8 cellular contexts compared by ENCODE assay signal in the genomic region with DNA sequence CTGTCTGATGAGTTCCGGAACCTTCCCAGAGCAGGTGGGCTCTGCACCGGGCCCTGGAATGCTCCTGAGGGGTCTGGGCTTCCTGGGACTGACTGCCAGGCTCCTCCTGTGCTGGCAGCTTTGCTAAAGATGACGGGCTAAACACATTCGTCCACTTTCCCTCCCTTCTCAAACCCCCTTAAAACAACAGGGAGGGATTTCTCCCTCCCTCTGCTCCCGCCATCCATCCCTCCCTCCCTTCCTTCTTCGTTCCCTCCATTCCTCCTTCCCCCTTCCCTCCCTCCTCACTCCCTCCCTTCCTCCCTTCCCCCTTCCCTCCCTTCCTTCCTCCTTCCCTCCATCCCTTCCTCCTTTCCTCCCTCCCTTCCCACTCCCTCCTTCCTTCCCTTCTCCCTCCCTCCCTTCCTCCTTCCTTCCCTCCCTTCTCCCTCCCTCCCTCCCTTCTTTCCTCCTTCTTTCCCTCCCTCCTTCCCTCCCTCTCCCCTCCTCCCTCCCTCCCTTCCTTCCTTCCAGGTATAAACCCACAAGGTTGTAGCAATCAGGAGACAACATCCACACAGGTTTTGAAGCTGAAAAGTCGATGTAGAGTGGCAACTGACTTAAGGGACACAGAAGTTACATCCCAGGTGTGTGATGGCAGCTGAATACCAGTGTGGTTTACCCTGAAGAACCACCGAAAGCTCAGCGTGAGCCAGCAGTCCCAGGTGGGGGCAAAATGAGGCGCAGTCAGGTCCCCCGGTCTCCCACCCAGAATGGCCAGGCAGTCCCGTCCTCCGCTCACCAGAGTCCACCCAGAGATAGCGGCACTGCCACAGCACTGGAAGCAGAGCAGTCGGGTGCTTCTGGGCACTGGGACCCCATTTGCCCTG. TPM values are rescaled to one million over a fixed set of nuclear protein-coding genes. Genes with fewer than 3 reads are reported as not detected.
A peak's percentile ranks its signal among the peaks of the same experiment; 100 is the strongest.
DNase-seq lines count a peak whose midpoint lies in the region; ATAC-seq, FAIRE-seq and TF ChIP-seq lines count a peak whose summit lies in the region.
"Had no signal": no experiment of that assay in that cellular context is flagged by ENCODE, and none has a peak within 500 bp of the region (broad histone marks: within the 10 kb centered on the region; RNA-seq: fewer than 3 reads in every experiment).

No MANE protein-coding gene starts in this region.

- FAIRE-seq in K562 (lab: Jason Lieb, UNC), result no peak

- TF ChIP-seq CTCF in K562 (IDR thresholded peaks at IDR 0.05 in 2 of 3, conservative IDR thresholded peaks at IDR 0.05 in 1 of 3; ENCODE audit: insufficient read depth in 2 of 3, low read depth in 1 of 3, low read length in 3 of 3), result no peak
- no peak for TF ChIP-seq CTCF in thoracic aorta (IDR thresholded peaks at IDR 0.05)

- in situ Hi-C loops in K562 (cut with MboI), result no loop called here

- H3K4me1 ChIP-seq in K562 (replicated peaks in 1 of 2; ENCODE audit: control insufficient read depth in 2 of 2, insufficient read depth in 2 of 2, low read length in 2 of 2) (peaks cover 7 to 28% of the 10 kb centered on the region in 2 experiments; a peak in 4 of 5 replicates), mesenchymal stem cell (ENCODE audit: control insufficient read depth, insufficient read depth, low read depth, low read length) (peaks cover 22% of the 10 kb centered on the region), thoracic aorta (ENCODE audit: control insufficient read depth in 1 of 2, low read depth in 2 of 2) (peaks cover 0 to 30% of the 10 kb centered on the region in 2 donors)

- BruUV-seq in K562 (replicated peaks; lab: Mats Ljungman, UMichigan), result no TSS peak

- no peak overlapping the region for H2BK15ac ChIP-seq in mesenchymal stem cell (ENCODE audit: low read depth, poor library complexity, severe bottlenecking)

- H2BK12ac ChIP-seq in mesenchymal stem cell (ENCODE audit: low read length in 2 of 2), result no peak overlapping the region

- no peak for TF ChIP-seq RAD21 in K562 (CRISPR knock-in tag; conservative IDR thresholded peaks at IDR 0.05 in 1 of 2, IDR thresholded peaks at IDR 0.05 in 1 of 2)

- no peak overlapping the region for H2BK5ac ChIP-seq in mesenchymal stem cell (ENCODE audit: low read depth, low read length, poor library complexity, severe bottlenecking)

- H3K27me3 ChIP-seq in K562 (ENCODE audit: control insufficient read depth in 2 of 2, insufficient read depth in 2 of 2, low read length in 2 of 2) (no peaks in the 10 kb centered on the region), mesenchymal stem cell (ENCODE audit: control insufficient read depth in 1 of 2, insufficient read depth in 1 of 2, low read length in 2 of 2) (peaks cover 0 to 8% of the 10 kb centered on the region in 2 experiments), thoracic aorta (replicated peaks; ENCODE audit: insufficient read depth) (no peaks in the 10 kb centered on the region)

- no peak overlapping the region for H3K23ac ChIP-seq in mesenchymal stem cell (ENCODE audit: low read length in 2 of 2)

- H3K27ac ChIP-seq in K562 (ENCODE audit: extremely low read depth, low read depth, low read length) (no peak overlapping the region), mesenchymal stem cell (ENCODE audit: low read length, poor library complexity, severe bottlenecking) (no peak overlapping the region), thoracic aorta (no peak overlapping the region)

- peak overlapping the region; percentile 40; the same call in 1 of the 2 replicates for H3K4me3 ChIP-seq in Jurkat, Clone E6-1 (ENCODE audit: low read length)
- H3K4me3 ChIP-seq in K562, result no peak overlapping the region
- peak overlapping the region in 1 of 2 experiments; percentile 68 for H3K4me3 ChIP-seq in mesenchymal stem cell (ENCODE audit: insufficient read depth in 1 of 2, low read depth in 1 of 2, low read length in 2 of 2)
- peak overlapping the region; percentile 35 for H3K4me3 ChIP-seq in thoracic aorta

- H4K20me1 ChIP-seq in K562 (replicated peaks; ENCODE audit: control insufficient read depth, insufficient read depth, low read length), result no peaks in the 10 kb centered on the region

- intact Hi-C loops in K562 (cut with micrococcal nuclease), result no loop called here

- TF ChIP-seq POLR2A in K562 (conservative IDR thresholded peaks at IDR 0.05), result no peak

- H3K9me3 ChIP-seq in K562 (replicated peaks; ENCODE audit: control insufficient read depth, insufficient read depth, low read depth, low read length) (no peaks in the 10 kb centered on the region), mesenchymal stem cell (ENCODE audit: control insufficient read depth, low read length) (no peaks in the 10 kb centered on the region), thoracic aorta (no peaks in the 10 kb centered on the region)

- ATAC-seq in K562 (no peak), thoracic aorta (ENCODE audit: insufficient number of reproducible peaks, low FRiP score, low read depth) (no peak), GM21528 (IDR thresholded peaks at IDR 0.05; ENCODE audit: low FRiP score, unreplicated experiment) (no peak)

- no peak overlapping the region for H3K18ac ChIP-seq in mesenchymal stem cell (ENCODE audit: low read depth in 1 of 2, low read length in 2 of 2)

- H3K4me2 ChIP-seq in K562 (ENCODE audit: insufficient read depth, low read length) (peak overlapping the region; percentile 57; the same call in 1 of the 2 replicates), mesenchymal stem cell (ENCODE audit: low read length, poor library complexity, severe bottlenecking) (no peak overlapping the region)

- POLR2A ChIA-PET in K562 (lab: Yijun Ruan, JAX), result interaction anchor here (0.6 to 1.8 kb wide), 5 partner anchors 9 to 91 kb away, joined by 3 to 8 read pairs (median 6); no protein-coding TSS in a partner anchor

- TF ChIP-seq EP300 in K562 (IDR thresholded peaks at IDR 0.05; ENCODE audit: low read length), result no peak

- WGBS in K562 (ENCODE audit: insufficient coverage, low coverage, missing lambda C conversion rate), result 56% methylated on average over 10 of the region's 15 CpGs
- WGBS in mesenchymal stem cell, result 81% methylated on average over 15 of the region's 15 CpGs

- H4K91ac ChIP-seq in mesenchymal stem cell (ENCODE audit: low read length), result no peak overlapping the region

- DNase-seq in Jurkat, Clone E6-1 (ENCODE audit: low read depth, low spot score), result peak; percentile 37
- DNase-seq in K562 (ENCODE audit: extremely low read depth in 1 of 4, low spot score in 3 of 4) (no peak), mesenchymal stem cell (no peak), thoracic aorta (ENCODE audit: low spot score) (no peak), NCI-H1436 (lab: John Stamatoyannopoulos, UW) (no peak), HCEC 1CT (no peak)

- CTCF ChIA-PET in K562 (lab: Yijun Ruan, JAX; ENCODE audit: low intra/inter-chr PET ratio), result interaction anchor here (0.6 to 1.2 kb wide), 2 partner anchors 56 to 267 kb away, joined by 3 to 4 read pairs; no protein-coding TSS in a partner anchor

- no peak overlapping the region for H4K8ac ChIP-seq in mesenchymal stem cell (ENCODE audit: low read length)

- H3K36me3 ChIP-seq in K562 (ENCODE audit: control insufficient read depth, insufficient read depth, low read length) (no peaks in the 10 kb centered on the region), mesenchymal stem cell (ENCODE audit: control insufficient read depth in 1 of 2, insufficient read depth in 2 of 2, low read depth in 1 of 2, low read length in 2 of 2) (peaks cover 6 to 22% of the 10 kb centered on the region in 2 experiments), thoracic aorta (no peaks in the 10 kb centered on the region)

- H3K79me1 ChIP-seq in mesenchymal stem cell (replicated peaks; ENCODE audit: low read length, poor library complexity, severe bottlenecking), result no peaks in the 10 kb centered on the region

- no peak overlapping the region for H2AK5ac ChIP-seq in mesenchymal stem cell (ENCODE audit: low read length, severe bottlenecking)

- H3K4ac ChIP-seq in mesenchymal stem cell (ENCODE audit: low read depth in 1 of 2, low read length in 2 of 2), result no peak overlapping the region

- H3K9me1 ChIP-seq in K562 (ENCODE audit: control insufficient read depth, insufficient read depth, low read length), result no peaks in the 10 kb centered on the region

- peak overlapping the region; percentile 79; the same call in 1 of the 2 replicates for H2AFZ ChIP-seq in K562 (ENCODE audit: low read depth, low read length)
- no peak overlapping the region for H2AFZ ChIP-seq in mesenchymal stem cell (ENCODE audit: low read depth, low read length)

- H2BK120ac ChIP-seq in mesenchymal stem cell (ENCODE audit: low read depth, low read length), result no peak overlapping the region

- no peak overlapping the region for H3K14ac ChIP-seq in mesenchymal stem cell (ENCODE audit: low read length in 2 of 2)

- no peaks in the 10 kb centered on the region for H3K79me2 ChIP-seq in K562 (ENCODE audit: control insufficient read depth, insufficient read depth, low read length)

- H3K9ac ChIP-seq in K562 (ENCODE audit: insufficient read depth in 1 of 2, low read depth in 2 of 2, low read length in 2 of 2), result peak overlapping the region; percentile 58 to 91; a peak in 3 of 4 replicates
- peak overlapping the region; percentile 57 for H3K9ac ChIP-seq in mesenchymal stem cell (ENCODE audit: low read length)

RNA-seq across cellular contexts. Expression of a gene that starts 18.7 kb away (rescaled TPM):
- polyA plus RNA-seq in Jurkat, Clone E6-1 (2012; ENCODE audit: insufficient read depth, insufficient read length), result 2.3 TPM
- 6.4 and 13.2 TPM in 2 replicates for total RNA-seq in K562 (2011; cell fraction: chromatin; rRNA removed; ENCODE audit: low replicate concordance)
- total RNA-seq in K562 (2011; cell fraction: nucleolus; rRNA removed), result 12.2 and 15.0 TPM in 2 replicates
- 10.2 and 10.6 TPM in 2 replicates for total RNA-seq in K562 (2011; cell fraction: nucleoplasm; rRNA removed)
- total RNA-seq in K562 (2014; rRNA removed), result 4.6 and 5.7 TPM in 2 replicates
- total RNA-seq in K562 (2014; rRNA removed; fragmentation: Illumina TruSeq; extraction: Trizol), result 2.8 and 3.5 TPM in 2 replicates
- 4.3 and 4.6 TPM in 2 replicates for total RNA-seq in K562 (2015; rRNA removed; fragmentation: Illumina TruSeq; extraction: Trizol)
- total RNA-seq in K562 (2021), result 11.4 and 11.5 TPM in 2 replicates
- 6.6 and 6.8 TPM in 2 replicates for polyA plus RNA-seq in K562 (2011; rRNA removed)
- polyA plus RNA-seq in K562 (2011; cell fraction: cytosol; rRNA removed), result 8.2 and 17.9 TPM in 2 replicates
- 6.0 and 12.6 TPM in 2 replicates for polyA plus RNA-seq in K562 (2011; cell fraction: nucleus; rRNA removed)
- 4.6 and 7.2 TPM in 2 replicates for polyA plus RNA-seq in K562 (2012)
- polyA plus RNA-seq in K562 (2014; fragmentation: Illumina TruSeq; extraction: Trizol), result 4.2 and 5.4 TPM in 2 replicates
- polyA plus RNA-seq in K562 (2014; fragmentation: Nextera tagmentation; extraction: Ambion mirVana), result under 1 TPM; 0.10 to 0.18 TPM
- polyA plus RNA-seq in K562 (2014; rRNA removed), result 6.0 and 7.0 TPM in 2 replicates
- polyA minus RNA-seq in K562 (2011; rRNA and poly(A)+ RNA removed), result 10.3 and 15.4 TPM in 2 replicates
- 18.6 and 19.4 TPM in 2 replicates for polyA minus RNA-seq in K562 (2011; cell fraction: cytosol; rRNA and poly(A)+ RNA removed)
- 4.6 and 5.1 TPM in 2 replicates for polyA minus RNA-seq in K562 (2011; cell fraction: nucleus; rRNA and poly(A)+ RNA removed)
- polyA plus RNA-seq in mesenchymal stem cell (2013, experiment 1 of 2), result 2.1 TPM
- 2.0 TPM for polyA plus RNA-seq in mesenchymal stem cell (2013, experiment 2 of 2)
- 1 to 10 TPM; 1.1 to 3.2 TPM for total RNA-seq in thoracic aorta
- total RNA-seq: LHCN-M2 had no signal

RNA-seq across cellular contexts. Expression of a gene that starts 38.5 kb away (rescaled TPM):
- 14.7 TPM for polyA plus RNA-seq in Jurkat, Clone E6-1 (2012; ENCODE audit: insufficient read depth, insufficient read length)
- total RNA-seq in K562 (2011; cell fraction: chromatin; rRNA removed; ENCODE audit: low replicate concordance), result 16.6 and 38.2 TPM in 2 replicates
- total RNA-seq in K562 (2011; cell fraction: nucleolus; rRNA removed), result 29.9 and 30.0 TPM in 2 replicates
- total RNA-seq in K562 (2011; cell fraction: nucleoplasm; rRNA removed), result 13.2 and 22.5 TPM in 2 replicates
- total RNA-seq in K562 (2014; rRNA removed) (9.5 and 14.7 TPM in 2 replicates), K562 (2014; rRNA removed; fragmentation: Illumina TruSeq; extraction: Trizol) (4.1 and 4.9 TPM in 2 replicates), K562 (2015; rRNA removed; fragmentation: Illumina TruSeq; extraction: Trizol) (10.3 and 10.4 TPM in 2 replicates), K562 (2021) (20.1 and 20.9 TPM in 2 replicates), thoracic aorta (10 to 100 TPM; 14.5 to 21.4 TPM)
- polyA plus RNA-seq in K562 (2011; rRNA removed) (12.3 and 19.2 TPM in 2 replicates), K562 (2014; fragmentation: Illumina TruSeq; extraction: Trizol) (11.5 and 15.2 TPM in 2 replicates), K562 (2014; fragmentation: Nextera tagmentation; extraction: Ambion mirVana) (1 to 10 TPM in 1 of 2 experiments, under 1 TPM in 1; 0.36 to 1.1 TPM), K562 (2014; rRNA removed) (15.7 and 17.0 TPM in 2 replicates)
- polyA plus RNA-seq in K562 (2011; cell fraction: cytosol; rRNA removed), result 15.0 and 31.8 TPM in 2 replicates
- polyA plus RNA-seq in K562 (2011; cell fraction: nucleus; rRNA removed), result 20.2 and 31.0 TPM in 2 replicates
- 15.4 and 16.4 TPM in 2 replicates for polyA plus RNA-seq in K562 (2012)
- polyA minus RNA-seq in K562 (2011; rRNA and poly(A)+ RNA removed), result 13.1 and 18.2 TPM in 2 replicates
- polyA minus RNA-seq in K562 (2011; cell fraction: cytosol; rRNA and poly(A)+ RNA removed), result 12.9 and 17.9 TPM in 2 replicates
- 11.8 and 18.1 TPM in 2 replicates for polyA minus RNA-seq in K562 (2011; cell fraction: nucleus; rRNA and poly(A)+ RNA removed)
- 10.8 TPM for polyA plus RNA-seq in mesenchymal stem cell (2013, experiment 1 of 2)
- 11.1 TPM for polyA plus RNA-seq in mesenchymal stem cell (2013, experiment 2 of 2)
